Comparison of ENCODE assay signal across 24 cellular contexts in the genomic region with DNA sequence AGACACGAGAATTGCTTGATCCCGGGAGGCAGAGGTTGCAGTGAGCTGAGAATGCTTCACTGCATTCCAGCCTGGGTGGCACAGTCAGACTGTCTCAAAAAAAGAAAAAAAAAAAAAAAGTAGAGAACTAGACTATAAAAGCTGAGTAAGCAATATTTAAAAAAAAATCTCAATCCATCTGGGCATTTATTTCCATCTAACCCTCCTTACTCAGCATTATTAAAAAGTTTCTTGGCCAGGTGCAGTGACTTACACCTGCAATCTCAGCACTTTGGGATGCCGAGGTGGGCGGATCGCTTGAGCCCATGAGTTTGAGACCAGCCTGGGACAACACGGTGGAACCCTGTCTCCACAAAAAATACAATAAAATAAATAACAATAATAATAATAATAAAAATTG.
"Had no signal": no experiment of that assay in that cellular context is flagged by ENCODE, and none has a peak within 500 bp of the region (broad histone marks: within the 10 kb centered on the region; RNA-seq: fewer than 3 reads in every experiment).

No MANE protein-coding gene starts in this region.

- H3K4me3 ChIP-seq: ascending aorta, body of pancreas had no signal

- ATAC-seq: activated CD8-positive, alpha-beta memory T cell treated with anti-CD3 and anti-CD28 coated beads, Interleukin-2, amount 10 ng/mL, durations not matched to agents 7 days and 5 days; activated naive CD8-positive, alpha-beta T cell treated with anti-CD3 and anti-CD28 coated beads, Interleukin-2, amount 50 U/mL, for 24 hours; activated T-cell treated with anti-CD3 and anti-CD28 coated beads, Interleukin-2, amount 50 U/mL, for 4 hours; activated T-helper 17 cell treated with anti-CD3 and anti-CD28 coated beads, Interleukin-2, amount 50 U/mL, for 72 hours; body of pancreas; PC-3 had no signal

- H3K27ac Mint-ChIP-seq: activated B cell treated with CpG ODN at 0.5 μM for 24 hours; activated naive CD8-positive, alpha-beta T cell treated with anti-CD3 and anti-CD28 coated beads, Interleukin-2, amount 50 U/mL, for 24 hours; activated T-helper 17 cell treated with anti-CD3 and anti-CD28 coated beads, Interleukin-2, amount 50 U/mL, for 72 hours; T-helper 1 cell treated with Interleukin-12 subunit alpha and Interleukin-12 subunit beta and Interleukin-4 antibody, amounts not matched to agents 30 μg/mL and 1 μg/mL, for 36 hours had no signal

- H3K9me3 Mint-ChIP-seq: activated B cell treated with CpG ODN at 0.5 μM for 24 hours; activated CD4-positive, alpha-beta T cell treated with anti-CD3 and anti-CD28 coated beads, Interleukin-2, amount 10 ng/mL, durations not matched to agents 24 days and 14 days; activated naive CD8-positive, alpha-beta T cell treated with anti-CD3 and anti-CD28 coated beads, Interleukin-2, amount 50 U/mL, for 24 hours; activated T-cell treated with anti-CD3 and anti-CD28 coated beads, Interleukin-2, amount 50 U/mL, for 4 hours; activated T-helper 17 cell treated with anti-CD3 and anti-CD28 coated beads, Interleukin-2, amount 50 U/mL, for 72 hours; T-helper 1 cell treated with Interleukin-12 subunit alpha and Interleukin-12 subunit beta and Interleukin-4 antibody, amounts not matched to agents 30 μg/mL and 1 μg/mL, for 36 hours had no signal

- H3K4me3 Mint-ChIP-seq: activated B cell treated with CpG ODN at 0.5 μM for 24 hours; activated CD4-positive, alpha-beta T cell treated with anti-CD3 and anti-CD28 coated beads, Interleukin-2, amount 10 ng/mL, durations not matched to agents 24 days and 14 days; activated CD8-positive, alpha-beta memory T cell treated with anti-CD3 and anti-CD28 coated beads, Interleukin-2, amount 10 ng/mL, durations not matched to agents 7 days and 5 days; activated naive CD8-positive, alpha-beta T cell treated with anti-CD3 and anti-CD28 coated beads, Interleukin-2, amount 50 U/mL, for 24 hours; activated T-cell treated with anti-CD3 and anti-CD28 coated beads, Interleukin-2, amount 50 U/mL, for 4 hours; activated T-helper 17 cell treated with anti-CD3 and anti-CD28 coated beads, Interleukin-2, amount 50 U/mL, for 72 hours; T-helper 1 cell treated with Interleukin-12 subunit alpha and Interleukin-12 subunit beta and Interleukin-4 antibody, amounts not matched to agents 30 μg/mL and 1 μg/mL, for 36 hours had no signal

- H3K27me3 Mint-ChIP-seq: activated B cell treated with CpG ODN at 0.5 μM for 24 hours; activated CD4-positive, alpha-beta T cell treated with anti-CD3 and anti-CD28 coated beads, Interleukin-2, amount 10 ng/mL, durations not matched to agents 24 days and 14 days; activated CD8-positive, alpha-beta memory T cell treated with anti-CD3 and anti-CD28 coated beads, Interleukin-2, amount 10 ng/mL, durations not matched to agents 7 days and 5 days; activated naive CD8-positive, alpha-beta T cell treated with anti-CD3 and anti-CD28 coated beads, Interleukin-2, amount 50 U/mL, for 24 hours; activated T-helper 17 cell treated with anti-CD3 and anti-CD28 coated beads, Interleukin-2, amount 50 U/mL, for 72 hours had no signal

- H3K27ac ChIP-seq: ascending aorta, body of pancreas had no signal

- H3K9me3 ChIP-seq: ascending aorta, body of pancreas had no signal

- H3K36me3 ChIP-seq: ascending aorta had no signal

- DNase-seq: activated B cell treated with CpG ODN at 0.5 μM for 24 hours; activated CD4-positive, alpha-beta T cell treated with anti-CD3 and anti-CD28 coated beads for 1 hour; activated CD4-positive, alpha-beta T cell treated with anti-CD3 and anti-CD28 coated beads, Interleukin-2, amount 10 ng/mL, durations not matched to agents 24 days and 14 days; activated CD4-positive, alpha-beta T cell treated with anti-CD3 and anti-CD28 coated beads, Interleukin-2, amount 50 U/mL, for 48 hours; activated CD8-positive, alpha-beta memory T cell treated with anti-CD3 and anti-CD28 coated beads, Interleukin-2, amount 10 ng/mL, durations not matched to agents 7 days and 5 days; activated gamma-delta T cell; activated naive CD4-positive, alpha-beta T cell treated with anti-CD3 and anti-CD28 coated beads, Interleukin-2, amount 50 U/mL, for 16 hours; activated naive CD8-positive, alpha-beta T cell treated with anti-CD3 and anti-CD28 coated beads, Interleukin-2, amount 50 U/mL, for 24 hours; activated T-cell treated with anti-CD3 and anti-CD28 coated beads, Interleukin-2, amount 50 U/mL, for 4 hours; amniotic stem cell; body of pancreas; central memory CD4-positive, alpha-beta T cell; NCI-H1048; NCI-H146; NCI-H187 treated with DMSO at 0.1 percent for 48 hours; NCI-H2081 treated with DMSO at 0.1 percent for 48 hours; NCI-H446; NCI-H524; PC-3; SHP77 treated with DMSO at 0.1 percent for 48 hours; T1000 had no signal

- H3K27me3 ChIP-seq: ascending aorta, body of pancreas had no signal
